Comparison of ENCODE assay signal across 10 cellular contexts in the genomic region with DNA sequence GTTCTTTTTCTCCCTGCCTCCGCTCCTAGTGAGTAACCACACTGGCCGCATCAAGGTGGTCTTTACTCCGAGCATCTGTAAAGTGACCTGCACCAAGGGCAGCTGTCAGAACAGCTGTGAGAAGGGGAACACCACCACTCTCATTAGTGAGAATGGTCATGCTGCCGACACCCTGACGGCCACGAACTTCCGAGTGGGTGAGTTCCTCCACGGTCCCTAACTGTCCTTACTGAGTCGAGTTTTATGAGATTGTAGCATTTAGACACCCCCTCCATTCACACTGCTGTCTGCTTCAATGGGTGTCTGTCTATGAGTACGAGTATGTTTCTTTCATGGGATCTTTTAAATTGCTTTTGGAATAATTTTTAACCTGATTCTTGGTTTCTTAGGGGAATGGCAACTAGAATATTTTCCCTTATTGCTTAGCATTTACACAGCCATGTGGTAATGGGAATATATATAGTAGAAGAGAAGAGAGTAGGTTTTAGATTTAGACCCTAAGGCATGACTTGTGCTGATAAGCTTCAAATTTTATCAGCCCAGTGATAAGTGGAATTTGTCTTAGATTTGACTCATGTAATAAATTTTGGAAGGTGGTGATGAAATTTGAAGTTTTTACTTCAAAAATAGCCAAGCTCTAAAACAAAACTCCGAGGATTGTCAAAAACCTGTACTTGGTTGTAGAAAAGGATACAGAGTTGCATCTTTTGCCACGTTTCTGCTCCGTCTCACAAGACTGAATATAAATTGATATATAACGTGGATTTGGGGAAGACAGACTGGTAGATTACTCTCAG.
DNase-seq lines count a peak whose midpoint lies in the region; ATAC-seq, FAIRE-seq and TF ChIP-seq lines count a peak whose summit lies in the region.
"Had no signal": no experiment of that assay in that cellular context is flagged by ENCODE, and none has a peak within 500 bp of the region (broad histone marks: within the 10 kb centered on the region; RNA-seq: fewer than 3 reads in every experiment).

No MANE protein-coding gene starts in this region.

- no peaks in the 10 kb centered on the region for H3K9me2 ChIP-seq in GM23248 (ENCODE audit: insufficient read depth)

- H3K36me3 ChIP-seq in GM23248 (ENCODE audit: low read depth) (no peaks in the 10 kb centered on the region), ascending aorta (no peaks in the 10 kb centered on the region), left ventricle myocardium inferior (no peaks in the 10 kb centered on the region), gastrocnemius medialis (no peaks in the 10 kb centered on the region)

- peaks cover 9% of the 10 kb centered on the region for H3K27me3 Mint-ChIP-seq in stimulated activated memory B cell treated with anti-CD40 and anti-IgM and Interleukin-4, amounts not matched to agents 10 μg/mL and 1 μg/mL and 100 μg/mL, for 72 hours

- ATAC-seq in gastrocnemius medialis = peak; percentile 48 to 51
- ATAC-seq in stimulated activated memory B cell treated with anti-CD40 and anti-IgM and Interleukin-4, amounts not matched to agents 10 μg/mL and 1 μg/mL and 100 μg/mL, for 72 hours = no peak

- DNase-seq in GM23248 = peak; percentile 60
- no peak for DNase-seq in ascending aorta (ENCODE audit: low spot score in 2 of 2)
- no peak for DNase-seq in left ventricle myocardium inferior
- DNase-seq in gastrocnemius medialis = peak in 1 of 2 donors; percentile 30
- no peak for DNase-seq in middle frontal gyrus (ENCODE audit: extremely low spot score, low spot score)
- DNase-seq in RCC 7860 (ENCODE audit: low spot score) = no peak
- DNase-seq in DMS153 (lab: John Stamatoyannopoulos, UW) = no peak
- DNase-seq: NCI-H1436 had no signal

- in situ Hi-C loops in GM23248 (cut with MboI) (no loop called here), gastrocnemius medialis (cut with MboI; ENCODE audit: low sequenced_read_pairs in 4 of 4) (no loop called here)

- H2AFZ ChIP-seq in GM23248 = peak overlapping the region; percentile 44

- intact Hi-C loops in ascending aorta (cut with DNase I) = loop anchor here (2.0 to 10.0 kb wide), 4 partner anchors 66 to 230 kb away; no protein-coding TSS in a partner anchor
- intact Hi-C loops in left ventricle myocardium inferior (cut with micrococcal nuclease) = no loop called here
- intact Hi-C loops in gastrocnemius medialis (cut with DNase I; ENCODE audit: low total_unique reads) = loop anchor here (1.0 to 10.0 kb wide), 7 partner anchors 65 to 460 kb away; a partner anchor contains a TSS

- H3K4me3 ChIP-seq in GM23248 (peak overlapping the region; percentile 95), ascending aorta (peak overlapping the region; percentile 62 to 73), left ventricle myocardium inferior (peak overlapping the region; percentile 57), gastrocnemius medialis (peak overlapping the region; percentile 53 to 65 (median 58))

- no peaks in the 10 kb centered on the region for H3K9me3 ChIP-seq in GM23248 (ENCODE audit: low read depth)
- no peaks in the 10 kb centered on the region for H3K9me3 ChIP-seq in ascending aorta
- no peaks in the 10 kb centered on the region for H3K9me3 ChIP-seq in left ventricle myocardium inferior (replicated peaks)
- no peaks in the 10 kb centered on the region for H3K9me3 ChIP-seq in gastrocnemius medialis

- H3K9ac ChIP-seq in GM23248 = peak overlapping the region; percentile 89

- no peaks in the 10 kb centered on the region for H4K20me1 ChIP-seq in GM23248 (ENCODE audit: insufficient read depth)

- H3K4me1 Mint-ChIP-seq in stimulated activated memory B cell treated with anti-CD40 and anti-IgM and Interleukin-4, amounts not matched to agents 10 μg/mL and 1 μg/mL and 100 μg/mL, for 72 hours = no peaks in the 10 kb centered on the region
- H3K4me1 Mint-ChIP-seq: activated naive CD4-positive, alpha-beta T cell treated with anti-CD3 and anti-CD28 coated beads, Interleukin-2, amount 50 U/mL, for 24 hours had no signal

- no peak for FAIRE-seq in RCC 7860 (lab: Jason Lieb, UNC)

- WGBS in GM23248 (ENCODE audit: low coverage in 1 of 2, low lambda C conversion rate in 2 of 2, missing lambda C conversion rate in 2 of 2), 2 experiments = 1 to 2% methylated on average over 14 of the region's 14 CpGs

- H3K4me1 ChIP-seq in GM23248 (ENCODE audit: insufficient read depth) (peaks cover 48% of the 10 kb centered on the region), ascending aorta (peaks cover 6 to 40% of the 10 kb centered on the region in 2 donors), left ventricle myocardium inferior (peaks cover 82% of the 10 kb centered on the region), gastrocnemius medialis (peaks cover 17 to 41% of the 10 kb centered on the region in 2 donors)

- H3K4me3 Mint-ChIP-seq in stimulated activated memory B cell treated with anti-CD40 and anti-IgM and Interleukin-4, amounts not matched to agents 10 μg/mL and 1 μg/mL and 100 μg/mL, for 72 hours = no peak overlapping the region
- H3K4me3 Mint-ChIP-seq: activated naive CD4-positive, alpha-beta T cell treated with anti-CD3 and anti-CD28 coated beads, Interleukin-2, amount 50 U/mL, for 24 hours had no signal

- peaks cover 43% of the 10 kb centered on the region for H3F3A ChIP-seq in GM23248 (ENCODE audit: insufficient read depth)

- H3K27ac Mint-ChIP-seq in stimulated activated memory B cell treated with anti-CD40 and anti-IgM and Interleukin-4, amounts not matched to agents 10 μg/mL and 1 μg/mL and 100 μg/mL, for 72 hours = no peak overlapping the region
- H3K27ac Mint-ChIP-seq: activated naive CD4-positive, alpha-beta T cell treated with anti-CD3 and anti-CD28 coated beads, Interleukin-2, amount 50 U/mL, for 24 hours had no signal

- no peaks in the 10 kb centered on the region for H3K27me3 ChIP-seq in GM23248 (replicated peaks; ENCODE audit: insufficient read depth)
- H3K27me3 ChIP-seq in ascending aorta = no peaks in the 10 kb centered on the region
- no peaks in the 10 kb centered on the region for H3K27me3 ChIP-seq in left ventricle myocardium inferior (ENCODE audit: low read depth)
- no peaks in the 10 kb centered on the region for H3K27me3 ChIP-seq in gastrocnemius medialis

- peak in 1 of 2 donors; percentile 14 for TF ChIP-seq POLR2A in gastrocnemius medialis (IDR thresholded peaks at IDR 0.05)

- no peak for TF ChIP-seq CTCF in ascending aorta (IDR thresholded peaks at IDR 0.05)
- TF ChIP-seq CTCF in left ventricle myocardium inferior (IDR thresholded peaks at IDR 0.05; ENCODE audit: borderline replicate concordance) = no peak
- TF ChIP-seq CTCF in gastrocnemius medialis (IDR thresholded peaks at IDR 0.05 in 4 of 5, conservative IDR thresholded peaks at IDR 0.05 in 1 of 5) = no peak

- H3K79me2 ChIP-seq in GM23248 (ENCODE audit: insufficient read depth) = peaks cover 39% of the 10 kb centered on the region

- H3K36me3 Mint-ChIP-seq in stimulated activated memory B cell treated with anti-CD40 and anti-IgM and Interleukin-4, amounts not matched to agents 10 μg/mL and 1 μg/mL and 100 μg/mL, for 72 hours = no peaks in the 10 kb centered on the region
- H3K36me3 Mint-ChIP-seq: activated naive CD4-positive, alpha-beta T cell treated with anti-CD3 and anti-CD28 coated beads, Interleukin-2, amount 50 U/mL, for 24 hours had no signal

- H3K9me3 Mint-ChIP-seq in stimulated activated memory B cell treated with anti-CD40 and anti-IgM and Interleukin-4, amounts not matched to agents 10 μg/mL and 1 μg/mL and 100 μg/mL, for 72 hours = no peaks in the 10 kb centered on the region
- H3K9me3 Mint-ChIP-seq: activated naive CD4-positive, alpha-beta T cell treated with anti-CD3 and anti-CD28 coated beads, Interleukin-2, amount 50 U/mL, for 24 hours had no signal

- peak overlapping the region; percentile 97 for H3K4me2 ChIP-seq in GM23248 (ENCODE audit: unreplicated experiment)

- H3K27ac ChIP-seq in GM23248 (peak overlapping the region; percentile 87), ascending aorta (peak overlapping the region; percentile 88 to 92), left ventricle myocardium inferior (replicated peaks) (peak overlapping the region; percentile 86), gastrocnemius medialis (peak overlapping the region; percentile 78 to 90 (median 86))
